Comparison of ENCODE assay signal across 8 cellular contexts in genomic region chr17:75763613-75764416, GRCh38. TPM values are rescaled to one million over a fixed set of nuclear protein-coding genes. Genes with fewer than 3 reads are reported as not detected.
A peak's percentile ranks its signal among the peaks of the same experiment; 100 is the strongest.
DNase-seq lines count a peak whose midpoint lies in the region; ATAC-seq and TF ChIP-seq lines count a peak whose summit lies in the region.

No MANE protein-coding gene starts in this region.

- peak overlapping the region; percentile 57 for H2AFZ ChIP-seq in ACC112 (ENCODE audit: low read length, unreplicated experiment)

- H3K36me3 ChIP-seq in ACC112 (ENCODE audit: insufficient read depth, low read length) (peaks cover 3% of the 10 kb centered on the region; the same call in 1 of the 2 replicates), muscle layer of colon (ENCODE audit: insufficient read depth, low read length) (peaks cover 4% of the 10 kb centered on the region)

- H3K9ac ChIP-seq in muscle layer of colon (ENCODE audit: low read length), result peak overlapping the region; percentile 31

- H3K4me1 ChIP-seq in ACC112 (ENCODE audit: control insufficient read depth, insufficient read depth, low read length, unreplicated experiment), result peaks cover 8% of the 10 kb centered on the region
- peaks cover 10% of the 10 kb centered on the region for H3K4me1 ChIP-seq in muscle layer of colon (ENCODE audit: insufficient read depth, low read length)

- H3K27me3 ChIP-seq in ACC112 (ENCODE audit: insufficient read depth, low read length) (no peaks in the 10 kb centered on the region), muscle layer of colon (ENCODE audit: control insufficient read depth in 1 of 2, insufficient read depth in 2 of 2, low read length in 2 of 2) (no peaks in the 10 kb centered on the region)

- H3K27ac ChIP-seq in ACC112 (ENCODE audit: low read depth, low read length) (no peak overlapping the region), muscle layer of colon (ENCODE audit: low read depth, low read length) (peak overlapping the region; percentile 93)

- H3K9me3 Mint-ChIP-seq in IgD-negative memory B cell (no peaks in the 10 kb centered on the region), chondrocyte (ENCODE audit: low read depth) (no peaks in the 10 kb centered on the region)

- H3K27ac Mint-ChIP-seq in IgD-negative memory B cell (peak overlapping the region in 1 of 3 donors; percentile 19), chondrocyte (ENCODE audit: unreplicated experiment) (no peak overlapping the region)

- H3K79me2 ChIP-seq in ACC112 (ENCODE audit: control insufficient read depth, insufficient read depth, low read length, unreplicated experiment), result peaks cover 5% of the 10 kb centered on the region

- no peak for ATAC-seq in HG02981 (IDR thresholded peaks at IDR 0.05; ENCODE audit: unreplicated experiment)

- H3K27me3 Mint-ChIP-seq in IgD-negative memory B cell (no peaks in the 10 kb centered on the region), chondrocyte (ENCODE audit: low read depth) (no peaks in the 10 kb centered on the region)

- no peaks in the 10 kb centered on the region for H3K36me3 Mint-ChIP-seq in IgD-negative memory B cell
- H3K36me3 Mint-ChIP-seq in chondrocyte (ENCODE audit: low read depth), result peaks cover 1% of the 10 kb centered on the region

- H3K4me3 ChIP-seq in ACC112 (ENCODE audit: low read depth, low read length), result peak overlapping the region; percentile 85
- peak overlapping the region; percentile 68 to 71 for H3K4me3 ChIP-seq in muscle layer of colon (ENCODE audit: low read depth in 1 of 2, low read length in 2 of 2)

- H3K4me1 Mint-ChIP-seq in IgD-negative memory B cell (peaks cover 0 to 10% (median 7%) of the 10 kb centered on the region in 3 donors), chondrocyte (ENCODE audit: low read depth) (peaks cover 4% of the 10 kb centered on the region)

- no peak for TF ChIP-seq CTCF in chondrocyte (IDR thresholded peaks at IDR 0.05)

- peak; percentile 88 for DNase-seq in chondrocyte (ENCODE audit: low spot score)
- DNase-seq in NK-92 (lab: John Stamatoyannopoulos, UW; ENCODE audit: unreplicated experiment), result no peak
- no peak for DNase-seq in SW 1271 (lab: John Stamatoyannopoulos, UW)
- no peak for DNase-seq in retina

- no peaks in the 10 kb centered on the region for H3K9me3 ChIP-seq in muscle layer of colon (ENCODE audit: low read length)

- peak overlapping the region; percentile 81 to 91 (median 87) for H3K4me3 Mint-ChIP-seq in IgD-negative memory B cell
- H3K4me3 Mint-ChIP-seq in chondrocyte (ENCODE audit: unreplicated experiment), result peak overlapping the region; percentile 74

RNA-seq across cellular contexts. Expression of gene GALK1, which starts 1.2 kb away (rescaled TPM):
- polyA plus RNA-seq in IgD-negative memory B cell, result 18.6 TPM
- total RNA-seq in chondrocyte, result 27.8 to 34.7 TPM (median 30.0 TPM) in 3 replicates

RNA-seq across cellular contexts. Expression of gene UNK, which starts 20.8 kb away (rescaled TPM):
- polyA plus RNA-seq in IgD-negative memory B cell, result 28.6 TPM
- total RNA-seq in chondrocyte, result 20.9 to 35.8 TPM (median 21.0 TPM) in 3 replicates

RNA-seq across cellular contexts. Expression of gene ITGB4, which starts 42.6 kb away (rescaled TPM):
- polyA plus RNA-seq in IgD-negative memory B cell, result 0.48 TPM
- 5.2 to 52.3 TPM (median 5.6 TPM) in 3 replicates for total RNA-seq in chondrocyte
